ENCODE assay signal across 15 cellular contexts in genomic region chr7:3912291-3912690, GRCh38.
"Had no signal": no experiment of that assay in that cellular context is flagged by ENCODE, and none has a peak within 500 bp of the region (broad histone marks: within the 10 kb centered on the region; RNA-seq: fewer than 3 reads in every experiment).

No MANE protein-coding gene starts in this region.

- H3K4me3 ChIP-seq: left lung, ovary had no signal

- H3K27me3 Mint-ChIP-seq: activated naive CD4-positive, alpha-beta T cell treated with anti-CD3 and anti-CD28 coated beads, Interleukin-2, amount 50 U/mL, for 24 hours had no signal

- H3K36me3 ChIP-seq: brain microvascular endothelial cell, left lung, ovary had no signal

- H3K4me1 Mint-ChIP-seq: activated naive CD4-positive, alpha-beta T cell treated with anti-CD3 and anti-CD28 coated beads, Interleukin-2, amount 50 U/mL, for 24 hours; immature natural killer cell had no signal

- H3K9me3 Mint-ChIP-seq: activated naive CD4-positive, alpha-beta T cell treated with anti-CD3 and anti-CD28 coated beads, Interleukin-2, amount 50 U/mL, for 24 hours; immature natural killer cell; memory B cell; stimulated activated naive CD8-positive, alpha-beta T cell treated with anti-CD3 and anti-CD28 coated beads, Interleukin-15, Interleukin-2, amounts not matched to agents 100 ng/mL and 50 ng/mL, for 24 hours had no signal

- H3K4me3 Mint-ChIP-seq: activated naive CD4-positive, alpha-beta T cell treated with anti-CD3 and anti-CD28 coated beads, Interleukin-2, amount 50 U/mL, for 24 hours; immature natural killer cell; memory B cell; stimulated activated naive CD8-positive, alpha-beta T cell treated with anti-CD3 and anti-CD28 coated beads, Interleukin-15, Interleukin-2, amounts not matched to agents 100 ng/mL and 50 ng/mL, for 24 hours had no signal

- H3K27ac Mint-ChIP-seq: immature natural killer cell; stimulated activated naive CD8-positive, alpha-beta T cell treated with anti-CD3 and anti-CD28 coated beads, Interleukin-15, Interleukin-2, amounts not matched to agents 100 ng/mL and 50 ng/mL, for 24 hours had no signal

- H3K27ac ChIP-seq: brain microvascular endothelial cell, left lung, ovary had no signal

- DNase-seq: activated CD4-positive, alpha-beta T cell treated with anti-CD3 and anti-CD28 coated beads, Interleukin-2, amount 50 U/mL, for 4 hours; activated CD4-positive, CD25-positive, alpha-beta regulatory T cell treated with anti-CD3 and anti-CD28 coated beads, Interleukin-2, amount 50 U/mL, for 72 hours; activated effector memory CD4-positive, alpha-beta T cell treated with Interleukin-2 at 50 U/mL for 16 hours; activated T-cell treated with anti-CD3 and anti-CD28 coated beads, Interleukin-2, amount 50 U/mL, for 1 hour; amniotic stem cell; brain microvascular endothelial cell; erythroblast; immature natural killer cell; left lung; ovary; stimulated activated CD4-positive, alpha-beta T cell treated with anti-CD3 and anti-CD28 coated beads, Interleukin-2, amount 100 ng/mL, for 48 hours; T-helper 2 cell had no signal

- H3K9me3 ChIP-seq: left lung, ovary had no signal

- H3K27me3 ChIP-seq: brain microvascular endothelial cell, left lung, ovary had no signal

- H3K36me3 Mint-ChIP-seq: activated naive CD4-positive, alpha-beta T cell treated with anti-CD3 and anti-CD28 coated beads, Interleukin-2, amount 50 U/mL, for 24 hours; immature natural killer cell; memory B cell had no signal
